Comparison of ENCODE assay signal across 14 cellular contexts in genomic region chr12:108853426-108853825, GRCh38. TPM values are rescaled to one million over a fixed set of nuclear protein-coding genes. Genes with fewer than 3 reads are reported as not detected.
A peak's percentile ranks its signal among the peaks of the same experiment; 100 is the strongest.
DNase-seq lines count a peak whose midpoint lies in the region; ATAC-seq, FAIRE-seq and TF ChIP-seq lines count a peak whose summit lies in the region.
"Had no signal": no experiment of that assay in that cellular context is flagged by ENCODE, and none has a peak within 500 bp of the region (broad histone marks: within the 10 kb centered on the region; RNA-seq: fewer than 3 reads in every experiment).

No MANE protein-coding gene starts in this region.

- intact Hi-C loops in heart right ventricle (cut with DNase I) = loop anchor here in 9 of 10 donors (2.0 to 10.0 kb wide), 9 partner anchors 15 to 289 kb away; partner anchors contain the start of genes CORO1C (in 2 of the 9), ISCU (in 2 of the 9) and SART3 (in 2 of the 9)
- intact Hi-C loops in Right ventricle myocardium superior (cut with DNase I) = loop anchor here (5.0 kb wide), 1 partner anchor 36 kb away; no protein-coding TSS in a partner anchor
- intact Hi-C loops in colonic mucosa (cut with DNase I) = no loop called here

- H3K27ac Mint-ChIP-seq in nephron = peak overlapping the region in 2 of 3 experiments; percentile 8 to 18

- ATAC-seq in heart right ventricle = no peak
- ATAC-seq in Right ventricle myocardium superior (ENCODE audit: poor library complexity) = no peak
- ATAC-seq: K562 had no signal

- H3K27ac ChIP-seq in heart right ventricle (peak overlapping the region; percentile 47 to 98 (median 97)), colonic mucosa (peak overlapping the region; percentile 43), urinary bladder (ENCODE audit: low read depth) (peak overlapping the region; percentile 26)

- peak overlapping the region in 2 of 3 experiments; percentile 3 to 58 for H3K4me3 Mint-ChIP-seq in nephron

- no peaks in the 10 kb centered on the region for H3K27me3 Mint-ChIP-seq in nephron (ENCODE audit: low read depth)

- H3K4me1 Mint-ChIP-seq in nephron = peaks cover 50% of the 10 kb centered on the region

- H3K36me3 Mint-ChIP-seq in nephron (ENCODE audit: low read depth) = peaks cover 50% of the 10 kb centered on the region

- 73 to 75% methylated on average over 10 of the region's 10 CpGs for WGBS in heart right ventricle, 2 donors
- 84% methylated on average over 10 of the region's 10 CpGs for WGBS in urinary bladder

- peak overlapping the region in 5 of 10 donors; percentile 5 to 40 (median 39) for H3K4me3 ChIP-seq in heart right ventricle
- no peak overlapping the region for H3K4me3 ChIP-seq in colonic mucosa
- H3K4me3 ChIP-seq in urinary bladder (ENCODE audit: low read depth, low read length) = no peak overlapping the region
- H3K4me3 ChIP-seq: K562 had no signal

- DNase-seq in heart right ventricle (no peak), Right ventricle myocardium superior (no peak), colonic mucosa (no peak), HCEC 1CT (no peak), iPS-NIHi7 (ENCODE audit: extremely low spot score) (no peak), frontal cortex (ENCODE audit: low spot score in 2 of 2) (no peak)
- DNase-seq: activated gamma-delta T cell, NCI-H510A treated with DMSO at 0.1 percent for 48 hours had no signal

- H3K4me1 ChIP-seq in heart right ventricle (peaks cover 39 to 85% (median 81%) of the 10 kb centered on the region in 9 donors), colonic mucosa (peaks cover 3% of the 10 kb centered on the region), urinary bladder (ENCODE audit: insufficient read depth) (no peaks in the 10 kb centered on the region)

- H3K9ac ChIP-seq in colonic mucosa (ENCODE audit: low read depth in 2 of 2, low read length in 2 of 2) = peak overlapping the region in 1 of 2 donors; percentile 55

- H3K9me3 Mint-ChIP-seq in nephron = no peaks in the 10 kb centered on the region

- H3K9me3 ChIP-seq in heart right ventricle = peaks cover 0 to 5% (median 0%) of the 10 kb centered on the region in 11 donors
- H3K9me3 ChIP-seq in colonic mucosa = no peaks in the 10 kb centered on the region

- TF ChIP-seq CTCF in heart right ventricle (IDR thresholded peaks at IDR 0.05) (no peak), colonic mucosa (IDR thresholded peaks at IDR 0.05) (no peak), nephron (IDR thresholded peaks at IDR 0.05; ENCODE audit: unreplicated experiment in 3 of 3) (no peak)

- FAIRE-seq in frontal cortex (lab: Jason Lieb, UNC) = no peak
- FAIRE-seq: urothelium cell line had no signal

- H3K36me3 ChIP-seq in heart right ventricle = peaks cover 0 to 28% (median 3%) of the 10 kb centered on the region in 9 donors
- no peaks in the 10 kb centered on the region for H3K36me3 ChIP-seq in colonic mucosa
- H3K36me3 ChIP-seq in urinary bladder (ENCODE audit: insufficient read depth) = no peaks in the 10 kb centered on the region

- no peaks in the 10 kb centered on the region for H3K27me3 ChIP-seq in heart right ventricle
- H3K27me3 ChIP-seq in colonic mucosa = no peaks in the 10 kb centered on the region

RNA-seq across cellular contexts. Expression of gene SSH1, which starts 4.0 kb away (rescaled TPM):
- total RNA-seq in heart right ventricle (10 to 100 TPM; 28.4 to 48.7 (median 35.1) TPM), Right ventricle myocardium superior (26.3 TPM), colonic mucosa (10 to 100 TPM; 22.5 to 29.1 TPM), urinary bladder (12.2 TPM), frontal cortex (4.1 TPM)
- polyA plus RNA-seq in heart right ventricle (1 to 10 TPM; 4.2 to 7.5 TPM), urinary bladder (12.5 TPM)

RNA-seq across cellular contexts. Expression of gene DAO, which starts 26.5 kb away (rescaled TPM):
- total RNA-seq in heart right ventricle (not detected), Right ventricle myocardium superior (not detected), colonic mucosa (1 to 10 TPM; 2.2 to 2.4 TPM), urinary bladder (not detected), frontal cortex (not detected)
- polyA plus RNA-seq in heart right ventricle (not detected), urinary bladder (not detected)
- total RNA-seq: epithelial cell of proximal tubule, K562, lower leg skin had no signal
- polyA plus RNA-seq: K562 had no signal

Comparison
In these comparisons a context has a peak if more than half of its experiments do, and no peak if none do; other contexts are left out.
1. H3K27ac ChIP-seq: peak in every context shown above with its lines; median percentile 97 in heart right ventricle; 43 in colonic mucosa; 26 in urinary bladder.